In genomic region chr14:72926292-72927028, GRCh38 we compare ENCODE assay signal across 8 cellular contexts. TPM values are rescaled to one million over a fixed set of nuclear protein-coding genes. Genes with fewer than 3 reads are reported as not detected.
DNase-seq lines count a peak whose midpoint lies in the region; ATAC-seq and TF ChIP-seq lines count a peak whose summit lies in the region.

A gene with protein sequence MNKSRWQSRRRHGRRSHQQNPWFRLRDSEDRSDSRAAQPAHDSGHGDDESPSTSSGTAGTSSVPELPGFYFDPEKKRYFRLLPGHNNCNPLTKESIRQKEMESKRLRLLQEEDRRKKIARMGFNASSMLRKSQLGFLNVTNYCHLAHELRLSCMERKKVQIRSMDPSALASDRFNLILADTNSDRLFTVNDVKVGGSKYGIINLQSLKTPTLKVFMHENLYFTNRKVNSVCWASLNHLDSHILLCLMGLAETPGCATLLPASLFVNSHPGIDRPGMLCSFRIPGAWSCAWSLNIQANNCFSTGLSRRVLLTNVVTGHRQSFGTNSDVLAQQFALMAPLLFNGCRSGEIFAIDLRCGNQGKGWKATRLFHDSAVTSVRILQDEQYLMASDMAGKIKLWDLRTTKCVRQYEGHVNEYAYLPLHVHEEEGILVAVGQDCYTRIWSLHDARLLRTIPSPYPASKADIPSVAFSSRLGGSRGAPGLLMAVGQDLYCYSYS (plus strand): TSS chr14:72926464. CDS start chr14:72937979, 11,515 bp downstream.

- no peaks in the 10 kb centered on the region for H3K27me3 Mint-ChIP-seq in activated naive CD4-positive, alpha-beta T cell treated with anti-CD3 and anti-CD28 coated beads, Interleukin-2, amount 50 U/mL, for 24 hours

- peaks cover 15% of the 10 kb centered on the region for H3K4me1 Mint-ChIP-seq in activated naive CD4-positive, alpha-beta T cell treated with anti-CD3 and anti-CD28 coated beads, Interleukin-2, amount 50 U/mL, for 24 hours

- H3K36me3 Mint-ChIP-seq in activated naive CD4-positive, alpha-beta T cell treated with anti-CD3 and anti-CD28 coated beads, Interleukin-2, amount 50 U/mL, for 24 hours: peaks cover 2% of the 10 kb centered on the region

- no peak for TF ChIP-seq POLR2A in testis (IDR thresholded peaks at IDR 0.05)

- intact Hi-C loops in testis (cut with DNase I; ENCODE audit: low total_unique reads): no loop called here

- no peaks in the 10 kb centered on the region for H3K9me3 ChIP-seq in testis

- peak; percentile 98 for ATAC-seq in HG02642 (IDR thresholded peaks at IDR 0.05; ENCODE audit: poor library complexity, unreplicated experiment)

- H3K36me3 ChIP-seq in testis (ENCODE audit: low read depth, missing control alignments): no peaks in the 10 kb centered on the region

- peaks cover 5% of the 10 kb centered on the region for H3K4me1 ChIP-seq in testis

- peak within 1 kb of the TSS; percentile 92 for H3K4me3 Mint-ChIP-seq in activated naive CD4-positive, alpha-beta T cell treated with anti-CD3 and anti-CD28 coated beads, Interleukin-2, amount 50 U/mL, for 24 hours

- no peaks in the 10 kb centered on the region for H3K27me3 ChIP-seq in testis

- DNase-seq in GM10266 (ENCODE audit: extremely low spot score): peak; percentile 99
- DNase-seq in NCI-H1105 (lab: John Stamatoyannopoulos, UW): peak; percentile 97
- peak; percentile 73 for DNase-seq in SKM-1 (lab: John Stamatoyannopoulos, UW; ENCODE audit: unreplicated experiment)
- DNase-seq in glomerular endothelial cell (ENCODE audit: extremely low read depth, low read depth, low spot score): peak; percentile 89
- peak; percentile 97 for DNase-seq in occipital lobe (lab: John Stamatoyannopoulos, UW)
- DNase-seq in testis: peak; percentile 99

- H3K4me3 ChIP-seq in testis: peak within 1 kb of the TSS; percentile 57 to 85

- no peak for TF ChIP-seq CTCF in GM10266 (IDR thresholded peaks at IDR 0.05; ENCODE audit: control insufficient read depth, insufficient read depth, low read depth, missing control alignments)
- no peak for TF ChIP-seq CTCF in testis (IDR thresholded peaks at IDR 0.05)

- whole genome bisulfite sequencing in testis, 2 donors: 0% methylated on average over 13 to 56 of the region's 59 CpGs

- H3K9me3 Mint-ChIP-seq in activated naive CD4-positive, alpha-beta T cell treated with anti-CD3 and anti-CD28 coated beads, Interleukin-2, amount 50 U/mL, for 24 hours: no peaks in the 10 kb centered on the region

- peak within 1 kb of the TSS; percentile 87 for H3K27ac Mint-ChIP-seq in activated naive CD4-positive, alpha-beta T cell treated with anti-CD3 and anti-CD28 coated beads, Interleukin-2, amount 50 U/mL, for 24 hours

- peak within 1 kb of the TSS; percentile 71 to 81 for H3K27ac ChIP-seq in testis

RNA-seq across cellular contexts. Expression of the gene that starts here (rescaled TPM):
- total RNA-seq in glomerular endothelial cell (31.5 and 44.3 TPM in 2 replicates), occipital lobe (7.0 TPM), testis (10 to 100 TPM; 35.6 to 38.0 TPM)
- polyA plus RNA-seq in testis (ENCODE audit: insufficient read depth, low read depth, low replicate concordance): 19.2 TPM

Comparison
In these comparisons a context has a peak if more than half of its experiments do, and no peak if none do; other contexts are left out.
1. Peak in every context shown above with its lines: DNase-seq, ATAC-seq, H3K4me3 ChIP-seq and H3K27ac ChIP-seq.